In the genomic region with DNA sequence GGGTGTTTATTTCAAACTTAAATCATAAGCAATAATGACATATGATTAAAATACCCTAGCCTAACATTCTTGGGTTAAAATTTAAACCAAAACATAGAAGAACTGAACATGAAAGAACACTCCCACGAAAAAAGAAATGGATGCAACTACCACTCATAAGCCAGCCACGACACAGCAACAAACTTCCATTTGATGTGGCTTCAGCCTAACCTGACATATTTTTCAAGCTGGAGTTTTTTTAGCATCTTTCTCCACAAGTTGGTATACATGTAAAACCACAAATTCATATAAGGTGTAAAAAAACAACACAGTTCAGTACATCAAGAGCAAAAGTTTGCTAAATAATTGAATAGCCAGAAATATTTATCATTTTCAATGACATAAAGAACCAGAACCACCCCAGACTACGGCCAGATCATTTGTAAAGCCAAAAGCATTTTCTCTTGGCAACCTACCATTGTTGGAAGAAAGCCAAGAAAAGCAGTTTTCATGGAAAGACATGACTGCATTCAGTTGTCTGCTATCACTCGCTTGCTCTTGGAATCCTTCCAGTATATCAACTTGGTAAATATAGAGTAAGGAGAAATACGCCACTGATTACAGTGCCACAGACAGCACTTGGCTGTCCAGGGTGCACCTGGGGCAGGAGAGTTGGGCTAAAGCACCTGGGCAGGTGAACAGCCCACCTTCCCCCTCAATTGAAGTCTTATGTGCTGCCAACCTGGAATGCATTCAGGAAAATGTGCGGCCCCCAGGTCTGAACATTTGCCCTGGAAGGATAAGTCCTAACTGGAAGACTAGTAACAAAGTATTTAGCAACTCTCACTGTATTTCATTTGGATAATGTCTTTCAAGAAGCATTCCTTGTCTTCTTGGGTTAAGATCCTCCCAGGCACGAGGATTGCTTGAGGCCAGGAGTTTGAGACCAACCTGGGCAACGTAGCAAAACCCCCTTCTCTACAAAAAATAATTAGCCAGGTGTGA, we compare ENCODE assay signal across 8 cellular contexts.
DNase-seq lines count a peak whose midpoint lies in the region; ATAC-seq and TF ChIP-seq lines count a peak whose summit lies in the region.

No MANE protein-coding gene starts in this region.

- peak; percentile 57 for ATAC-seq in naive thymus-derived CD4-positive, alpha-beta T cell
- no peak for ATAC-seq in HG02885 (IDR thresholded peaks at IDR 0.05; ENCODE audit: poor library complexity, unreplicated experiment)
- no peak for ATAC-seq in GM21786 (IDR thresholded peaks at IDR 0.05; ENCODE audit: unreplicated experiment)

- H3K27ac ChIP-seq in coronary artery: peak overlapping the region; percentile 38 to 72
- H3K27ac ChIP-seq in naive thymus-derived CD4-positive, alpha-beta T cell (ENCODE audit: low read depth, low read length): no peak overlapping the region

- H3K4me3 ChIP-seq in coronary artery: peak overlapping the region; percentile 33
- H3K4me3 ChIP-seq in naive thymus-derived CD4-positive, alpha-beta T cell (ENCODE audit: low read length): no peak overlapping the region

- H3K9me3 Mint-ChIP-seq in naive thymus-derived CD4-positive, alpha-beta T cell: peaks cover 0 to 2% (median 0%) of the 10 kb centered on the region in 11 donors

- H3K27ac Mint-ChIP-seq in naive thymus-derived CD4-positive, alpha-beta T cell: peak overlapping the region in 7 of 9 donors; percentile 5 to 82 (median 53)

- H3K4me3 Mint-ChIP-seq in naive thymus-derived CD4-positive, alpha-beta T cell: peak overlapping the region; percentile 39 to 80 (median 64)

- H3K36me3 ChIP-seq in naive thymus-derived CD4-positive, alpha-beta T cell (ENCODE audit: control insufficient read depth in 2 of 3, insufficient read depth in 3 of 3, low read length in 3 of 3): no peaks in the 10 kb centered on the region

- H3K27me3 ChIP-seq in naive thymus-derived CD4-positive, alpha-beta T cell (ENCODE audit: control insufficient read depth in 2 of 2, insufficient read depth in 2 of 2, low read length in 2 of 2): no peaks in the 10 kb centered on the region

- no peak for TF ChIP-seq CTCF in coronary artery (IDR thresholded peaks at IDR 0.05)

- POLR2A ChIA-PET in naive thymus-derived CD4-positive, alpha-beta T cell (lab: Charles Lee): interaction anchor here (0.6 to 0.7 kb wide), 3 partner anchors 9 to 47 kb away, joined by 3 read pairs; no protein-coding TSS in a partner anchor

- peak; percentile 80 for DNase-seq in HCEC 1CT
- peak; percentile 99 for DNase-seq in NCI-H69 (lab: John Stamatoyannopoulos, UW)
- DNase-seq in coronary artery (ENCODE audit: low spot score): no peak
- DNase-seq in naive thymus-derived CD4-positive, alpha-beta T cell: peak in 7 of 9 donors; percentile 24 to 54 (median 33)
- DNase-seq in GM19240 (ENCODE audit: insufficient read length, low spot score): no peak
- DNase-seq in NCI-H524 (lab: John Stamatoyannopoulos, UW): no peak

- H3K4me1 Mint-ChIP-seq in naive thymus-derived CD4-positive, alpha-beta T cell: peaks cover 71 to 96% (median 94%) of the 10 kb centered on the region in 7 donors

- peaks cover 58 to 81% of the 10 kb centered on the region in 2 donors for H3K4me1 ChIP-seq in naive thymus-derived CD4-positive, alpha-beta T cell (ENCODE audit: control insufficient read depth in 2 of 2, insufficient read depth in 2 of 2, low read length in 2 of 2)

- H3K36me3 Mint-ChIP-seq in naive thymus-derived CD4-positive, alpha-beta T cell: peaks cover 0 to 4% (median 0%) of the 10 kb centered on the region in 5 donors

- no peaks in the 10 kb centered on the region for H3K27me3 Mint-ChIP-seq in naive thymus-derived CD4-positive, alpha-beta T cell

- CTCF ChIA-PET in naive thymus-derived CD4-positive, alpha-beta T cell (lab: Charles Lee): no interaction called here

- H3K9me3 ChIP-seq in naive thymus-derived CD4-positive, alpha-beta T cell (ENCODE audit: control insufficient read depth in 2 of 3, low read length in 3 of 3): no peaks in the 10 kb centered on the region

- intact Hi-C loops in naive thymus-derived CD4-positive, alpha-beta T cell (cut with micrococcal nuclease): loop anchor here (5.0 to 10.0 kb wide), 2 partner anchors 38 to 55 kb away; no protein-coding TSS in a partner anchor

Comparison
In these comparisons a context has a peak if more than half of its experiments do, and no peak if none do; other contexts are left out.
1. DNase-seq: peak in HCEC 1CT (single experiment), NCI-H69 (single experiment) and naive thymus-derived CD4-positive, alpha-beta T cell (7 of 9); none in coronary artery (single experiment), GM19240 (single experiment) and NCI-H524 (0 of 2).